10 cellular contexts compared by ENCODE assay signal in the genomic region with DNA sequence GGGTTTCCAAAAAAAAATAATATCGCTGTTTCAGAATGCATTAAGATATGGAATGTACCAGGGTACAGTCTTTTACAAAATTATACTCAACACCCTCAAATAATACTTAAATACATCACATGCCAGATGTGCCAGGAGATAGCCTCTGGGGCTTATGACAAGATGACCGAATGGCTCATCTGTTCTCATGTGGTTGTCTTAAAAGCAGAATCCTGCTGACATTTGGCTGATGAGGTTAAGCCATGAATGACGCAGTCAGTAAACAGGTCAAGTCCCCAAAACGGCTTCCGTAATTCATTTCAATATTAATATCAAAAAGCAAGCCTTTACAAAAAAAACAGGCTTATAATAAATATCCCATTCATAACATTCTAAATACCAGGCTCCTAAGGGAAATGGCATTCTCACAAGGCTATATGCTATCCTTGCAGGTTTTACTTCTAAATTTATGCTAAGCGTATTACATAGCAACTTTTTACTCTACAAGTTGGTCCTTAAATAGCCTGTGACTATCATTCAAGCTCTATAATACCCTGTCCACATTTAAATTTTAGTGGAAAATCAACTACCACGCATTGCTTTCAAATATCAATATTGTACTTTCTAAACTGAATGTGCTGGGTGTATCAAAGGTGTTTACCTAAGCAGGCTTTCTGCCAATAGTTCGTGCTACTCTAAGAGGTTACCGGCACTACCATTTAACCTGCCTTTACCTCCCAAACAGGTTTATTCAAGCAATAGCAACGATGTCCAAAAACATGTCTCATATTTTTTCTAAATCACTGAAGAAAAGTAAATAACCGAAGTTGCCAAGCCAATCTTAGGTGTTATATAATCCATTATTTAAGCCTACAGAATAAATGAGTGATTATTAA. TPM values are rescaled to one million over a fixed set of nuclear protein-coding genes. Genes with fewer than 3 reads are reported as not detected.
DNase-seq lines count a peak whose midpoint lies in the region; ATAC-seq and TF ChIP-seq lines count a peak whose summit lies in the region.
"Had no signal": no experiment of that assay in that cellular context is flagged by ENCODE, and none has a peak within 500 bp of the region (broad histone marks: within the 10 kb centered on the region; RNA-seq: fewer than 3 reads in every experiment).

No MANE protein-coding gene starts in this region.

- H3K4me3 ChIP-seq in PC-3 (ENCODE audit: low read length) (peak overlapping the region; percentile 8; the same call in 1 of the 2 replicates), stomach (no peak overlapping the region)
- no peak overlapping the region for H3K4me3 ChIP-seq in effector memory CD4-positive, alpha-beta T cell (ENCODE audit: insufficient read depth, low read depth, low read length, poor library complexity, severe bottlenecking)
- H3K4me3 ChIP-seq in naive thymus-derived CD4-positive, alpha-beta T cell (ENCODE audit: low read length), result no peak overlapping the region
- H3K4me3 ChIP-seq: psoas muscle had no signal

- no peaks in the 10 kb centered on the region for H3K27me3 Mint-ChIP-seq in naive thymus-derived CD4-positive, alpha-beta T cell

- H2AFZ ChIP-seq in PC-3 (ENCODE audit: low read length), result no peak overlapping the region

- POLR2A ChIA-PET in PC-3 (lab: Charles Lee; ENCODE audit: unreplicated experiment), result interaction anchor here (0.6 kb wide), 1 partner anchor 279 kb away, joined by 7 read pairs; no protein-coding TSS in a partner anchor
- POLR2A ChIA-PET in naive thymus-derived CD4-positive, alpha-beta T cell (lab: Charles Lee), result no interaction called here

- H3K79me2 ChIP-seq in PC-3 (ENCODE audit: low read length), result peaks cover 98% of the 10 kb centered on the region

- WGBS in stomach, 5 donors, result 28 to 46% (median 39%) methylated on average over 11 of the region's 11 CpGs

- H3K9me2 ChIP-seq in PC-3 (replicated peaks; ENCODE audit: low read length), result no peaks in the 10 kb centered on the region

- H3K9me3 ChIP-seq in PC-3 (ENCODE audit: low read length), result no peaks in the 10 kb centered on the region
- H3K9me3 ChIP-seq in stomach, result no peaks in the 10 kb centered on the region
- no peaks in the 10 kb centered on the region for H3K9me3 ChIP-seq in effector memory CD4-positive, alpha-beta T cell (ENCODE audit: control insufficient read depth, low read length)
- H3K9me3 ChIP-seq in naive thymus-derived CD4-positive, alpha-beta T cell (ENCODE audit: control insufficient read depth in 2 of 3, low read length in 3 of 3), result no peaks in the 10 kb centered on the region
- H3K9me3 ChIP-seq: psoas muscle had no signal

- peaks cover 43% of the 10 kb centered on the region for H4K20me1 ChIP-seq in PC-3 (ENCODE audit: low read length)

- peaks cover 7% of the 10 kb centered on the region for H3F3A ChIP-seq in PC-3 (ENCODE audit: low read length, unreplicated experiment)

- H3K4me1 Mint-ChIP-seq in naive thymus-derived CD4-positive, alpha-beta T cell, result peaks cover 31 to 85% (median 57%) of the 10 kb centered on the region in 7 donors

- H3K36me3 ChIP-seq in PC-3 (ENCODE audit: low read depth, low read length), result no peaks in the 10 kb centered on the region
- H3K36me3 ChIP-seq in stomach, result no peaks in the 10 kb centered on the region
- no peaks in the 10 kb centered on the region for H3K36me3 ChIP-seq in effector memory CD4-positive, alpha-beta T cell (ENCODE audit: control insufficient read depth, insufficient read depth, low read length)
- H3K36me3 ChIP-seq in naive thymus-derived CD4-positive, alpha-beta T cell (ENCODE audit: control insufficient read depth in 2 of 3, insufficient read depth in 3 of 3, low read length in 3 of 3), result no peaks in the 10 kb centered on the region

- peaks cover 0 to 6% (median 0%) of the 10 kb centered on the region in 5 donors for H3K36me3 Mint-ChIP-seq in naive thymus-derived CD4-positive, alpha-beta T cell

- no peak overlapping the region for H3K9ac ChIP-seq in PC-3 (ENCODE audit: low read length)

- no peak for TF ChIP-seq EP300 in stomach (IDR thresholded peaks at IDR 0.05)

- no peak overlapping the region for H3K27ac Mint-ChIP-seq in naive thymus-derived CD4-positive, alpha-beta T cell

- TF ChIP-seq CTCF in PC-3 (conservative IDR thresholded peaks at IDR 0.05; ENCODE audit: low read depth, low read length) (no peak), foreskin keratinocyte (conservative IDR thresholded peaks at IDR 0.05) (no peak), stomach (IDR thresholded peaks at IDR 0.05) (no peak)

- intact Hi-C loops in PC-3 (cut with micrococcal nuclease), result no loop called here
- intact Hi-C loops in stomach (cut with DNase I; ENCODE audit: low total_unique reads), result no loop called here
- intact Hi-C loops in naive thymus-derived CD4-positive, alpha-beta T cell (cut with micrococcal nuclease), result no loop called here

- H3K27ac ChIP-seq in PC-3 (ENCODE audit: low read length) (peak overlapping the region; percentile 8), foreskin keratinocyte (peak overlapping the region; percentile 74), stomach (peak overlapping the region; percentile 69 to 81 (median 80))
- no peak overlapping the region for H3K27ac ChIP-seq in effector memory CD4-positive, alpha-beta T cell (ENCODE audit: insufficient read depth, low read length, poor library complexity, severe bottlenecking)
- H3K27ac ChIP-seq in naive thymus-derived CD4-positive, alpha-beta T cell (ENCODE audit: low read depth, low read length), result no peak overlapping the region
- H3K27ac ChIP-seq: psoas muscle had no signal

- BruUV-seq in PC-3 (replicated peaks; lab: Mats Ljungman, UMichigan), result no TSS peak

- H3K27me3 ChIP-seq in PC-3 (ENCODE audit: low read length) (no peaks in the 10 kb centered on the region), foreskin keratinocyte (no peaks in the 10 kb centered on the region), stomach (no peaks in the 10 kb centered on the region)
- H3K27me3 ChIP-seq in effector memory CD4-positive, alpha-beta T cell (replicated peaks; ENCODE audit: control insufficient read depth, insufficient read depth, low read length, poor library complexity, severe bottlenecking), result no peaks in the 10 kb centered on the region
- no peaks in the 10 kb centered on the region for H3K27me3 ChIP-seq in naive thymus-derived CD4-positive, alpha-beta T cell (ENCODE audit: control insufficient read depth in 2 of 2, insufficient read depth in 2 of 2, low read length in 2 of 2)

- CTCF ChIA-PET in PC-3 (lab: Charles Lee), result no interaction called here
- CTCF ChIA-PET in naive thymus-derived CD4-positive, alpha-beta T cell (lab: Charles Lee), result no interaction called here

- peak overlapping the region; percentile 55 for H3K4me2 ChIP-seq in PC-3 (ENCODE audit: low read length)

- H3K4me1 ChIP-seq in PC-3 (ENCODE audit: insufficient read depth, low read length) (peaks cover 59% of the 10 kb centered on the region), foreskin keratinocyte (peaks cover 62% of the 10 kb centered on the region), stomach (peaks cover 85 to 99% (median 94%) of the 10 kb centered on the region in 4 donors)
- H3K4me1 ChIP-seq in effector memory CD4-positive, alpha-beta T cell (ENCODE audit: control insufficient read depth, insufficient read depth, low read length, poor library complexity, severe bottlenecking), result no peaks in the 10 kb centered on the region
- peaks cover 0 to 13% of the 10 kb centered on the region in 2 donors for H3K4me1 ChIP-seq in naive thymus-derived CD4-positive, alpha-beta T cell (ENCODE audit: control insufficient read depth in 2 of 2, insufficient read depth in 2 of 2, low read length in 2 of 2)

- H3K4me3 Mint-ChIP-seq in naive thymus-derived CD4-positive, alpha-beta T cell, result no peak overlapping the region

- peaks cover 0 to 1% (median 0%) of the 10 kb centered on the region in 11 donors for H3K9me3 Mint-ChIP-seq in naive thymus-derived CD4-positive, alpha-beta T cell

- ATAC-seq in PC-3, result 0 out of 2 replicates have a peak, but pooled peaks have one; percentile 3
- peak; percentile 23 for ATAC-seq in foreskin keratinocyte
- no peak for ATAC-seq in naive thymus-derived CD4-positive, alpha-beta T cell
- ATAC-seq in HG03045 (IDR thresholded peaks at IDR 0.05; ENCODE audit: unreplicated experiment), result no peak

- DNase-seq in NCI-H1092 treated with DMSO at 0.1 percent for 48 hours (lab: John Stamatoyannopoulos, UW), result peak; percentile 60
- peak; percentile 66 for DNase-seq in PC-3
- DNase-seq in foreskin keratinocyte, result no peak
- no peak for DNase-seq in stomach
- DNase-seq in effector memory CD4-positive, alpha-beta T cell, result no peak
- no peak for DNase-seq in naive thymus-derived CD4-positive, alpha-beta T cell
- DNase-seq: activated T-cell treated with anti-CD3 and anti-CD28 coated beads, Interleukin-2, amount 50 U/mL, for 1 hour; NCI-H1417; psoas muscle had no signal

- TF ChIP-seq POLR2A in stomach (IDR thresholded peaks at IDR 0.05), result no peak

RNA-seq across cellular contexts. Expression of gene SMURF1, which starts 15.6 kb away (rescaled TPM):
- 30.2 and 32.3 TPM in 2 replicates for total RNA-seq in PC-3 (2014; rRNA removed)
- 23.8 and 32.1 TPM in 2 replicates for total RNA-seq in foreskin keratinocyte
- polyA plus RNA-seq in foreskin keratinocyte, result 7.8 and 9.3 TPM in 2 replicates
- total RNA-seq in stomach, result 10 to 100 TPM; 28.6 to 46.8 (median 36.5) TPM
- polyA plus RNA-seq in stomach, result 10 to 100 TPM in 1 of 3 donors, 1 to 10 TPM in 2; 8.0 to 14.8 (median 9.4) TPM
- 10 to 100 TPM; 14.6 to 26.4 (median 20.8) TPM for total RNA-seq in naive thymus-derived CD4-positive, alpha-beta T cell
- 1 to 10 TPM; 1.3 to 2.4 TPM for polyA plus RNA-seq in naive thymus-derived CD4-positive, alpha-beta T cell

Comparison
In these comparisons a context has a peak if more than half of its experiments do, and no peak if none do; other contexts are left out.
1. DNase-seq: peak in NCI-H1092 treated with DMSO at 0.1 percent for 48 hours (single experiment) and PC-3 (single experiment); none in foreskin keratinocyte (0 of 2), stomach (single experiment), effector memory CD4-positive, alpha-beta T cell (0 of 3) and naive thymus-derived CD4-positive, alpha-beta T cell (0 of 9).
2. ATAC-seq: peak in PC-3 (single experiment) and foreskin keratinocyte (single experiment); none in naive thymus-derived CD4-positive, alpha-beta T cell (single experiment) and HG03045 (single experiment).
3. H3K27ac ChIP-seq: peak in PC-3 (single experiment), foreskin keratinocyte (single experiment) and stomach (5 of 5); none in effector memory CD4-positive, alpha-beta T cell (single experiment) and naive thymus-derived CD4-positive, alpha-beta T cell (single experiment).